ENCODE assay signal across 16 cellular contexts in the genomic region with DNA sequence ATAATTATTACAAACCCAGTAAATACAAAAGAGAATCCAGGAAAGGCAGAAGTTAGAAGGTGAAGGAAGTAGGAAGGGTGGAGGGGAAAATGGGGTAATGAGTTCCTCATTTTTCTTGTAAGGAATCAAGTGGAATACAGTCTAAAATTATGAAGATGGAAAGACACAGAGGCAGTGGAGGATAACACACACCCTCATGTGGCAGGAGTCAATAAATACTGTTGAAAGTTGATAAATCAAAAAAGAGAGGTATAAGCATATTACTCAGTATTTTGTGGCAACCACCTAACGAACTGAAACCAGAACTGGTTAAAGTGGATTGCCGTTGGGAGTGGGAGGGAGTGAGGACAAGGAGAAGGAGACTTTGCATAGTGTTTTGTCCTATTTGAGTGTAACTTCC.
DNase-seq lines count a peak whose midpoint lies in the region; ATAC-seq and TF ChIP-seq lines count a peak whose summit lies in the region.
"Had no signal": no experiment of that assay in that cellular context is flagged by ENCODE, and none has a peak within 500 bp of the region (broad histone marks: within the 10 kb centered on the region; RNA-seq: fewer than 3 reads in every experiment).

No MANE protein-coding gene starts in this region.

- H3K27me3 ChIP-seq in A673 (replicated peaks; ENCODE audit: insufficient read depth, low read depth, low read length, poor library complexity) (no peaks in the 10 kb centered on the region), GM23248 (replicated peaks; ENCODE audit: insufficient read depth) (no peaks in the 10 kb centered on the region), PC-9 (ENCODE audit: insufficient read depth, low read depth) (no peaks in the 10 kb centered on the region)
- H3K27me3 ChIP-seq: gastroesophageal sphincter, vagina had no signal

- H3K4me3 ChIP-seq in A673 (ENCODE audit: low read depth, low read length, poor library complexity, severe bottlenecking) (no peak overlapping the region), GM23248 (no peak overlapping the region), PC-9 (no peak overlapping the region), fibroblast of mammary gland (ENCODE audit: control insufficient read depth, low read depth, low read length) (no peak overlapping the region)
- H3K4me3 ChIP-seq: gastroesophageal sphincter, vagina had no signal

- H3K9me3 ChIP-seq in A673 (ENCODE audit: low read depth, low read length, poor library complexity, severe bottlenecking) (no peaks in the 10 kb centered on the region), GM23248 (ENCODE audit: low read depth) (no peaks in the 10 kb centered on the region), PC-9 (ENCODE audit: insufficient read depth, low read depth) (0 out of 2 replicates have a peak, but pooled peaks cover 10% of the 10 kb centered on the region)
- H3K9me3 ChIP-seq: gastroesophageal sphincter, vagina had no signal

- H3K4me1 ChIP-seq in A673 (ENCODE audit: insufficient read depth, low read length, poor library complexity, severe bottlenecking) (peaks cover 13% of the 10 kb centered on the region), GM23248 (ENCODE audit: insufficient read depth) (peaks cover 50% of the 10 kb centered on the region), PC-9 (replicated peaks; ENCODE audit: insufficient read depth) (peaks cover 25% of the 10 kb centered on the region)

- H3K9me2 ChIP-seq in GM23248 (ENCODE audit: insufficient read depth) (no peaks in the 10 kb centered on the region), PC-9 (ENCODE audit: insufficient read depth) (no peaks in the 10 kb centered on the region)

- peak overlapping the region; percentile 5; the same call in 1 of the 2 replicates for H3K9ac ChIP-seq in GM23248

- H3K4me2 ChIP-seq in GM23248 (ENCODE audit: unreplicated experiment) (peak overlapping the region; percentile 63), PC-9 (no peak overlapping the region)

- H3K36me3 ChIP-seq in A673 (ENCODE audit: insufficient read depth, low read length, poor library complexity, severe bottlenecking) (no peaks in the 10 kb centered on the region), GM23248 (ENCODE audit: low read depth) (no peaks in the 10 kb centered on the region), PC-9 (ENCODE audit: low read depth) (peaks cover 5% of the 10 kb centered on the region; the same call in 1 of the 2 replicates)
- H3K36me3 ChIP-seq: gastroesophageal sphincter, vagina had no signal

- WGBS in GM23248 (ENCODE audit: low coverage in 1 of 2, low lambda C conversion rate in 2 of 2, missing lambda C conversion rate in 2 of 2), 2 experiments = 18 to 21% methylated on average over 2 of the region's 2 CpGs

- in situ Hi-C loops in GM23248 (cut with MboI) = no loop called here

- H4K20me1 ChIP-seq in GM23248 (ENCODE audit: insufficient read depth) = no peaks in the 10 kb centered on the region
- no peaks in the 10 kb centered on the region for H4K20me1 ChIP-seq in PC-9 (ENCODE audit: insufficient read depth)

- ATAC-seq in HG03439 (IDR thresholded peaks at IDR 0.05; ENCODE audit: unreplicated experiment) (no peak), GM19328 (IDR thresholded peaks at IDR 0.05; ENCODE audit: unreplicated experiment) (no peak)
- ATAC-seq: gastroesophageal sphincter, SK-N-SH treated with all-trans-retinoic acid at 6 μM for 48 hours had no signal

- H3K27ac ChIP-seq in A673 (ENCODE audit: low read depth, low read length, poor library complexity, severe bottlenecking) (no peak overlapping the region), GM23248 (no peak overlapping the region), PC-9 (no peak overlapping the region)
- H3K27ac ChIP-seq: vagina had no signal

- no peaks in the 10 kb centered on the region for H3K79me2 ChIP-seq in GM23248 (ENCODE audit: insufficient read depth)
- no peaks in the 10 kb centered on the region for H3K79me2 ChIP-seq in PC-9 (ENCODE audit: low read depth)

- intact Hi-C loops in A673 (cut with micrococcal nuclease; ENCODE audit: unreplicated experiment) (no loop called here), PC-9 (cut with micrococcal nuclease; ENCODE audit: unreplicated experiment) (no loop called here)

- BruUV-seq in A673 (replicated peaks; lab: Mats Ljungman, UMichigan) (no TSS peak), PC-9 (replicated peaks; lab: Mats Ljungman, UMichigan) (no TSS peak)

- TF ChIP-seq CTCF in A673 (conservative IDR thresholded peaks at IDR 0.05; ENCODE audit: low read depth, low read length) (0 out of 2 replicates have a peak, but pooled peaks have one; percentile 26), PC-9 (conservative IDR thresholded peaks at IDR 0.05) (peak; percentile 28; the same call in 1 of the 2 replicates), fibroblast of mammary gland (conservative IDR thresholded peaks at IDR 0.05; ENCODE audit: control insufficient read depth, insufficient read depth, low read depth, low read length) (peak; percentile 17)

- CTCF ChIA-PET in A673 (lab: Charles Lee) (no interaction called here), PC-9 (lab: Charles Lee) (no interaction called here)

- H3F3A ChIP-seq in GM23248 (ENCODE audit: insufficient read depth) (peaks cover 27% of the 10 kb centered on the region), PC-9 (ENCODE audit: insufficient read depth, low read depth) (peaks cover 11% of the 10 kb centered on the region; the same call in 1 of the 2 replicates)

- POLR2A ChIA-PET in A673 (lab: Charles Lee; ENCODE audit: low non-redundant PET) = no interaction called here
- POLR2A ChIA-PET in PC-9 (lab: Charles Lee; ENCODE audit: unreplicated experiment) = no interaction called here

- DNase-seq in A673 (ENCODE audit: low spot score) = no peak
- peak; percentile 31 for DNase-seq in GM23248
- no peak for DNase-seq in PC-9
- peak; percentile 56 for DNase-seq in fibroblast of mammary gland (ENCODE audit: low read depth)
- no peak for DNase-seq in DMS53 treated with DMSO at 0.1 percent for 48 hours (lab: John Stamatoyannopoulos, UW; ENCODE audit: unreplicated experiment)
- no peak for DNase-seq in dermis blood vessel endothelial cell
- DNase-seq: activated CD8-positive, alpha-beta memory T cell treated with anti-CD3 and anti-CD28 coated beads, Interleukin-2, amount 50 U/mL, for 4 hours; activated naive CD4-positive, alpha-beta T cell treated with anti-CD3 and anti-CD28 coated beads, Interleukin-2, amount 10 ng/mL, durations not matched to agents 7 days and 5 days; endodermal cell; nucleus accumbens; stimulated activated naive CD4-positive, alpha-beta T cell had no signal

- H2AFZ ChIP-seq in GM23248 (peak overlapping the region; percentile 44; the same call in 1 of the 2 replicates), PC-9 (no peak overlapping the region)

Comparison
In these comparisons a context has a peak if more than half of its experiments do, and no peak if none do; other contexts are left out.
1. DNase-seq: peak in GM23248 (single experiment) and fibroblast of mammary gland (single experiment); none in A673 (single experiment), PC-9 (0 of 2), DMS53 treated with DMSO at 0.1 percent for 48 hours (single experiment) and dermis blood vessel endothelial cell (single experiment).
2. Peak in every context shown above with its lines, with median percentiles within 50 percentile points of each other: CTCF ChIP-seq.